In genomic region chr20:38132910-38133501, GRCh38 we compare ENCODE assay signal across 1 cellular context.
TF ChIP-seq lines count a peak whose summit lies in the region.

No MANE protein-coding gene starts in this region.

TF ChIP-seq in HepG2, 621 proteins besides CTCF, POLR2A, EP300 and RAD21 (continued from another document):
- TF ChIP-seq ZBTB40 (IDR thresholded peaks at IDR 0.05) (no peak), ZBTB40 (CRISPR knock-in tag; IDR thresholded peaks at IDR 0.05) (0 out of 2 replicates have a peak, but pooled peaks have one; percentile 3), MNT (IDR thresholded peaks at IDR 0.05) (no peak), ISL2 (CRISPR knock-in tag; IDR thresholded peaks at IDR 0.05) (no peak), CBX1 (IDR thresholded peaks at IDR 0.05; ENCODE audit: low read depth) (peak; percentile 42), ZNF629 (CRISPR knock-in tag; conservative IDR thresholded peaks at IDR 0.05) (peak; percentile 91), ZNF768 (CRISPR knock-in tag; IDR thresholded peaks at IDR 0.05) (peak; percentile 99), USF2 (IDR thresholded peaks at IDR 0.05; ENCODE audit: low read depth, low read length) (no peak), USF2 (CRISPR knock-in tag; IDR thresholded peaks at IDR 0.05; ENCODE audit: borderline replicate concordance) (no peak), CBFB (CRISPR knock-in tag; IDR thresholded peaks at IDR 0.05) (no peak), E2F2 (CRISPR knock-in tag; IDR thresholded peaks at IDR 0.05; ENCODE audit: borderline replicate concordance) (no peak), SP140L (CRISPR knock-in tag; IDR thresholded peaks at IDR 0.05; ENCODE audit: borderline replicate concordance) (no peak), MAX (IDR thresholded peaks at IDR 0.05) (0 out of 2 replicates have a peak, but pooled peaks have one; percentile 10), ZMYM3 (CRISPR knock-in tag; IDR thresholded peaks at IDR 0.05) (peak; percentile 74; the same call in 1 of the 2 replicates), ZNF75D (CRISPR knock-in tag; IDR thresholded peaks at IDR 0.05; ENCODE audit: borderline replicate concordance) (0 out of 2 replicates have a peak, but pooled peaks have one; percentile 41), MED1 (CRISPR knock-in tag; IDR thresholded peaks at IDR 0.05) (no peak), SRY (CRISPR knock-in tag; IDR thresholded peaks at IDR 0.05) (0 out of 2 replicates have a peak, but pooled peaks have one; percentile 39), KDM3A (CRISPR knock-in tag; IDR thresholded peaks at IDR 0.05; ENCODE audit: low read depth) (no peak), SNAPC4 (CRISPR knock-in tag; IDR thresholded peaks at IDR 0.05) (no peak), ZFP91 (CRISPR knock-in tag; IDR thresholded peaks at IDR 0.05; ENCODE audit: borderline replicate concordance) (0 out of 2 replicates have a peak, but pooled peaks have one; percentile 22), POLR2G (IDR thresholded peaks at IDR 0.05; ENCODE audit: low read depth, low read length) (no peak), SOX5 (CRISPR knock-in tag; IDR thresholded peaks at IDR 0.05; ENCODE audit: borderline replicate concordance) (no peak), BATF2 (CRISPR knock-in tag; IDR thresholded peaks at IDR 0.05) (0 out of 2 replicates have a peak, but pooled peaks have one; percentile 63), ZNF746 (CRISPR knock-in tag; IDR thresholded peaks at IDR 0.05) (0 out of 2 replicates have a peak, but pooled peaks have one; percentile 23), ZNF589 (CRISPR knock-in tag; conservative IDR thresholded peaks at IDR 0.05) (0 out of 2 replicates have a peak, but pooled peaks have one; percentile 41), ARID2 (CRISPR knock-in tag; IDR thresholded peaks at IDR 0.05; ENCODE audit: borderline replicate concordance) (no peak), ZFP36 (IDR thresholded peaks at IDR 0.05; ENCODE audit: borderline replicate concordance, low read depth, low read length, partially characterized antibody) (peak; percentile 2), MAFG (CRISPR knock-in tag; IDR thresholded peaks at IDR 0.05) (no peak)
